Comparison of ENCODE assay signal across 27 cellular contexts in the genomic region with DNA sequence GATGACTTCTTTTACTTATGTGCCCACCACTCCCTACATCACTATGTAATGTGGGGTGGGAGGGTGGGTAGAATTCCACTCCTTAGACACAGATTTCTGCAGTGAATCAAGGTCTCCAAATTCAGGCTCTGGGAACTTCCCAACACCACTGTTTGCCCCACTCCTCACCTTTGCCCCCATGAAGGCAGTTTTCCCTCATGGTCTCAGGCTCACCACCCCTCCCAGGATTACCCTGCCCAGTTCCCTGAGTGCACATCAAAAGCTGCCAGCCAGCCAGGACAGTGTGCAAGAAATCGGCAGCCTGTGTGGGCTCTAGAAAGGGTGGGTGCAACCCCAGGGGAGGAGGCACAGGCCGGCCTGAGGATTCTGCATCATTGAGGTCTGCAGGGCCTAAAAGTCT.
"Had no signal": no experiment of that assay in that cellular context is flagged by ENCODE, and none has a peak within 500 bp of the region (broad histone marks: within the 10 kb centered on the region; RNA-seq: fewer than 3 reads in every experiment).

No MANE protein-coding gene starts in this region.

- H3K9ac ChIP-seq: neural progenitor cell had no signal

- H3K36me3 ChIP-seq: neural progenitor cell, ovary, right lobe of liver, thyroid gland had no signal

- H3K4me3 Mint-ChIP-seq: immature natural killer cell; mesothelial cell of epicardium; naive B cell; natural killer cell; nephron progenitor cell; neural progenitor cell; stimulated activated effector memory CD8-positive, alpha-beta T cell treated with anti-CD3 and anti-CD28 coated beads, Interleukin-12 subunit alpha, Interleukin-12 subunit beta, amount 100 ng/mL, for 72 hours had no signal

- H3K9me3 Mint-ChIP-seq: immature natural killer cell; mesothelial cell of epicardium; naive B cell; natural killer cell; nephron progenitor cell; neural progenitor cell; stimulated activated effector memory CD8-positive, alpha-beta T cell treated with anti-CD3 and anti-CD28 coated beads, Interleukin-12 subunit alpha, Interleukin-12 subunit beta, amount 100 ng/mL, for 72 hours had no signal

- H3K4me1 ChIP-seq: left lung, right lobe of liver, testis, thyroid gland had no signal

- H3K4me3 ChIP-seq: left lung, lower lobe of right lung, neural progenitor cell, ovary, right atrium auricular region, right lobe of liver, skin epidermis, stomach, testis, thyroid gland, transverse colon, upper lobe of left lung, vagina had no signal

- H3K36me3 Mint-ChIP-seq: naive B cell, natural killer cell had no signal

- ATAC-seq: left colon; left lung; lower lobe of right lung; natural killer cell; right lobe of liver; stimulated activated effector memory CD8-positive, alpha-beta T cell treated with anti-CD3 and anti-CD28 coated beads, Interleukin-12 subunit alpha, Interleukin-12 subunit beta, amount 100 ng/mL, for 72 hours; stimulated activated naive CD8-positive, alpha-beta T cell treated with anti-CD3 and anti-CD28 coated beads, Interleukin-15, Interleukin-2, amounts not matched to agents 100 U/mL and 50 U/mL, for 24 hours had no signal

- H3K4me2 ChIP-seq: neural progenitor cell had no signal

- H3K27me3 Mint-ChIP-seq: naive B cell had no signal

- H3K27me3 ChIP-seq: left lung, neural progenitor cell, ovary, right atrium auricular region, right lobe of liver, stomach, testis, thyroid gland, transverse colon, upper lobe of left lung, vagina had no signal

- H3K9me3 ChIP-seq: left lung, lower lobe of right lung, ovary, right atrium auricular region, right lobe of liver, stomach, testis, thyroid gland, transverse colon, upper lobe of left lung, vagina had no signal

- H3K4me1 Mint-ChIP-seq: immature natural killer cell; mesothelial cell of epicardium; natural killer cell; stimulated activated effector memory CD8-positive, alpha-beta T cell treated with anti-CD3 and anti-CD28 coated beads, Interleukin-12 subunit alpha, Interleukin-12 subunit beta, amount 100 ng/mL, for 72 hours had no signal

- DNase-seq: hypothalamus; immature natural killer cell; kidney; left colon; left lung; lower lobe of right lung; mammary epithelial cell; mesenchymal stem cell; naive B cell; natural killer cell; nephron progenitor cell; right lobe of liver; stimulated activated CD4-positive, alpha-beta T cell treated with anti-CD3 and anti-CD28 coated beads, Interleukin-4, amount 100 ng/mL, for 24 hours; stimulated activated naive CD8-positive, alpha-beta T cell treated with anti-CD3 and anti-CD28 coated beads, Interleukin-15, Interleukin-2, amounts not matched to agents 100 U/mL and 50 U/mL, for 24 hours; stomach; testis; thyroid gland; transverse colon; upper lobe of left lung had no signal

- H3K27ac ChIP-seq: left lung, lower lobe of right lung, neural progenitor cell, ovary, right atrium auricular region, right lobe of liver, skin epidermis, stomach, testis, thyroid gland, transverse colon, upper lobe of left lung, vagina had no signal

- H2AFZ ChIP-seq: neural progenitor cell had no signal

- H3K27ac Mint-ChIP-seq: mesothelial cell of epicardium; natural killer cell; neural progenitor cell; progenitor cell of endocrine pancreas; stimulated activated effector memory CD8-positive, alpha-beta T cell treated with anti-CD3 and anti-CD28 coated beads, Interleukin-12 subunit alpha, Interleukin-12 subunit beta, amount 100 ng/mL, for 72 hours had no signal
